13 cellular contexts compared by ENCODE assay signal in the genomic region with DNA sequence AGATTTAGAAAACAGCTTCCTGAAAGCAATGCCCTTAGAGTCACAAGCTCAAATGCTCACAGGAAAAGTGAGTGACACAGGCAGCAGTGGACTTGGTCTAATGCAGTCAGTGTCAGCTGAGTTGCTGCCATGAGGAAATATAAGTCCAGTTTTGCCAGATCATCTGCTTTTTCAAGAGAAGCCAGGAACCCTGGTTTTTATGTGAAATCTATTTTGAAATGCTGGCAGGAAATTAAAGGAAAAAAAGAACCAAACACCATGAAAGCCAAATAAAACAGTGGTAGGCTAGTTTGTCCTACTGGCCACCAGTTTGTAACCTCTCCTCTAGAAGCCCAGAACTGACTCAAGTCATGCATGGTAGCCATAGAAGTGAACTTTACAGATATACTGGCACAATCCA.
DNase-seq lines count a peak whose midpoint lies in the region; ATAC-seq and TF ChIP-seq lines count a peak whose summit lies in the region.
"Had no signal": no experiment of that assay in that cellular context is flagged by ENCODE, and none has a peak within 500 bp of the region (broad histone marks: within the 10 kb centered on the region; RNA-seq: fewer than 3 reads in every experiment).

No MANE protein-coding gene starts in this region.

- no TSS peak for BruUV-seq in PC-9 (replicated peaks; lab: Mats Ljungman, UMichigan)

- ATAC-seq in thoracic aorta (ENCODE audit: insufficient number of reproducible peaks, low FRiP score, low read depth) (peak; percentile 25), HG02973 (IDR thresholded peaks at IDR 0.05; ENCODE audit: unreplicated experiment) (no peak), HG03520 (IDR thresholded peaks at IDR 0.05; ENCODE audit: unreplicated experiment) (no peak)
- ATAC-seq: natural killer cell had no signal

- H3K36me3 ChIP-seq in PC-9 (ENCODE audit: low read depth) (no peaks in the 10 kb centered on the region), thoracic aorta (no peaks in the 10 kb centered on the region)

- peak overlapping the region; percentile 25 for H3K27ac ChIP-seq in PC-9
- peak overlapping the region; percentile 50 to 74 for H3K27ac ChIP-seq in thoracic aorta

- no peak overlapping the region for H2AFZ ChIP-seq in PC-9

- no peaks in the 10 kb centered on the region for H4K20me1 ChIP-seq in PC-9 (ENCODE audit: insufficient read depth)

- no peaks in the 10 kb centered on the region for H3K27me3 ChIP-seq in PC-9 (ENCODE audit: insufficient read depth, low read depth)
- no peaks in the 10 kb centered on the region for H3K27me3 ChIP-seq in thoracic aorta (replicated peaks; ENCODE audit: insufficient read depth)

- POLR2A ChIA-PET in PC-9 (lab: Charles Lee; ENCODE audit: unreplicated experiment): no interaction called here

- DNase-seq in PC-9 (peak in 1 of 2 experiments; percentile 52), epithelial cell of esophagus (ENCODE audit: low read depth) (peak; percentile 54), midbrain (lab: John Stamatoyannopoulos, UW) (peak; percentile 5), thoracic aorta (ENCODE audit: low spot score) (no peak), middle frontal gyrus (ENCODE audit: extremely low spot score, low spot score) (no peak), NCI-H1048 (lab: John Stamatoyannopoulos, UW) (no peak)
- DNase-seq: activated T-cell treated with anti-CD3 and anti-CD28 coated beads, Interleukin-2, amount 50 U/mL, for 24 hours; caudate nucleus; DMS153; natural killer cell; NCI-H2107 had no signal

- H3K9me2 ChIP-seq in PC-9 (ENCODE audit: insufficient read depth): no peaks in the 10 kb centered on the region

- H3K4me1 ChIP-seq in PC-9 (replicated peaks; ENCODE audit: insufficient read depth) (peaks cover 10% of the 10 kb centered on the region), thoracic aorta (ENCODE audit: control insufficient read depth in 1 of 2, low read depth in 2 of 2) (peaks cover 27 to 60% of the 10 kb centered on the region in 2 donors)

- intact Hi-C loops in PC-9 (cut with micrococcal nuclease; ENCODE audit: unreplicated experiment): loop anchor here (5.0 to 10.0 kb wide), 2 partner anchors 51 to 512 kb away; no protein-coding TSS in a partner anchor

- H3K4me2 ChIP-seq in PC-9: no peak overlapping the region

- CTCF ChIA-PET in PC-9 (lab: Charles Lee): interaction anchor here (0.5 kb wide), 1 partner anchor 662 kb away, joined by 18 read pairs; no protein-coding TSS in a partner anchor

- TF ChIP-seq CTCF in PC-9 (conservative IDR thresholded peaks at IDR 0.05): no peak
- no peak for TF ChIP-seq CTCF in epithelial cell of esophagus (IDR thresholded peaks at IDR 0.05; ENCODE audit: insufficient read depth, low read depth, low read length, missing control alignments)
- TF ChIP-seq CTCF in thoracic aorta (IDR thresholded peaks at IDR 0.05): no peak

- H3K4me3 ChIP-seq in PC-9: no peak overlapping the region
- no peak overlapping the region for H3K4me3 ChIP-seq in epithelial cell of esophagus (ENCODE audit: low read length)
- no peak overlapping the region for H3K4me3 ChIP-seq in thoracic aorta

- H3F3A ChIP-seq in PC-9 (ENCODE audit: insufficient read depth, low read depth): peaks cover 22% of the 10 kb centered on the region; the same call in 1 of the 2 replicates

- H3K9me3 ChIP-seq in PC-9 (ENCODE audit: insufficient read depth, low read depth): no peaks in the 10 kb centered on the region
- no peaks in the 10 kb centered on the region for H3K9me3 ChIP-seq in thoracic aorta

- no peaks in the 10 kb centered on the region for H3K79me2 ChIP-seq in PC-9 (ENCODE audit: low read depth)

Comparison
In these comparisons a context has a peak if more than half of its experiments do, and no peak if none do; other contexts are left out.
1. DNase-seq: peak in epithelial cell of esophagus (single experiment) and midbrain (single experiment); none in thoracic aorta (single experiment), middle frontal gyrus (single experiment) and NCI-H1048 (single experiment).